Comparison of ENCODE assay signal across 3 cellular contexts in the genomic region with DNA sequence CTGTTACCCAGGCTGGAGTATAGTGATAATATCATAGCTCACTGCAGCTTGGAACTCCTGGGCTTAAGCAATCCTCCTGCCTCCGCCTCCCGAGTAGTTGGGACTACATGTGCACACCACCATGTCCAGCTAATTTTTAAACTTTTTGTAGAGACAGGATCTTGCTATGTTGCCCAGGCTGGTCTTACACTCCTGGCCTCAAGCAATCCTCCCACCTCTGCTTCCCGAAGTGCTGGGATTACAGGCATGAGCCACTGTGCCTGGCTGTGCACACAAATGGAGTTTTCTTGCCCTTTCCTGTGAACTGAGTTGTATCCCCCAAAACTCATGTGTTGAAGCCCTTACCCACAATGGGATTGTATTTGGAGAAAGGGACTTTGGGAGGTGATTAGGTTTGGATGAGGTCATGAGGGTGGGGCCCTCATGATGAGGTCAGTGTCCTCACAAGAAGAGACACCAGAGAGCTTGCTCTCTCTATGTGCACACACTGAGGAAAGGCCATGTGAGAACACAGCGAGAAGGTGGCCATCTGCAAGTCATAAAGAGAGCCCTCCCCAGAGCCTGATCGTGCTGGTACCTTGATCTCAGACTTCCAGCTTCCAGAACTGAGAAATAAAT.
A peak's percentile ranks its signal among the peaks of the same experiment; 100 is the strongest.
TF ChIP-seq lines count a peak whose summit lies in the region.

No MANE protein-coding gene starts in this region.

TF ChIP-seq in IMR-90, 13 proteins besides CTCF, POLR2A, EP300 and RAD21:
- TF ChIP-seq RFX5 (IDR thresholded peaks at IDR 0.05; ENCODE audit: low read depth, low read length) (no peak), MAZ (IDR thresholded peaks at IDR 0.05; ENCODE audit: borderline replicate concordance, low read depth, low read length) (no peak), BHLHE40 (IDR thresholded peaks at IDR 0.05; ENCODE audit: low read depth, low read length) (no peak), FOS (IDR thresholded peaks at IDR 0.05; ENCODE audit: low read depth, low read length) (no peak), SMC3 (IDR thresholded peaks at IDR 0.05; ENCODE audit: low read depth, low read length) (no peak), MAFK (IDR thresholded peaks at IDR 0.05; ENCODE audit: low read depth, low read length) (no peak), CEBPB (IDR thresholded peaks at IDR 0.05; ENCODE audit: low read depth, low read length) (no peak), CHD1 (IDR thresholded peaks at IDR 0.05; ENCODE audit: low read depth, low read length) (no peak), RCOR1 (IDR thresholded peaks at IDR 0.05; ENCODE audit: insufficient replicate concordance, low read length) (no peak), MXI1 (IDR thresholded peaks at IDR 0.05; ENCODE audit: borderline replicate concordance, low read depth, low read length) (no peak), NFE2L2 (IDR thresholded peaks at IDR 0.05; ENCODE audit: low read depth, low read length) (no peak)
- TF ChIP-seq, protein P1, sequence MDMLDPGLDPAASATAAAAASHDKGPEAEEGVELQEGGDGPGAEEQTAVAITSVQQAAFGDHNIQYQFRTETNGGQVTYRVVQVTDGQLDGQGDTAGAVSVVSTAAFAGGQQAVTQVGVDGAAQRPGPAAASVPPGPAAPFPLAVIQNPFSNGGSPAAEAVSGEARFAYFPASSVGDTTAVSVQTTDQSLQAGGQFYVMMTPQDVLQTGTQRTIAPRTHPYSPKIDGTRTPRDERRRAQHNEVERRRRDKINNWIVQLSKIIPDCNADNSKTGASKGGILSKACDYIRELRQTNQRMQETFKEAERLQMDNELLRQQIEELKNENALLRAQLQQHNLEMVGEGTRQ (IDR thresholded peaks at IDR 0.05; ENCODE audit: low read depth, low read length) = no peak
- TF ChIP-seq, protein P2, sequence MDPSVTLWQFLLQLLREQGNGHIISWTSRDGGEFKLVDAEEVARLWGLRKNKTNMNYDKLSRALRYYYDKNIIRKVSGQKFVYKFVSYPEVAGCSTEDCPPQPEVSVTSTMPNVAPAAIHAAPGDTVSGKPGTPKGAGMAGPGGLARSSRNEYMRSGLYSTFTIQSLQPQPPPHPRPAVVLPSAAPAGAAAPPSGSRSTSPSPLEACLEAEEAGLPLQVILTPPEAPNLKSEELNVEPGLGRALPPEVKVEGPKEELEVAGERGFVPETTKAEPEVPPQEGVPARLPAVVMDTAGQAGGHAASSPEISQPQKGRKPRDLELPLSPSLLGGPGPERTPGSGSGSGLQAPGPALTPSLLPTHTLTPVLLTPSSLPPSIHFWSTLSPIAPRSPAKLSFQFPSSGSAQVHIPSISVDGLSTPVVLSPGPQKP (IDR thresholded peaks at IDR 0.05; ENCODE audit: borderline replicate concordance, low read depth, low read length) = no peak

TF ChIP-seq in K562, 482 proteins besides CTCF, POLR2A, EP300 and RAD21 (continues in another document):
- TF ChIP-seq, protein P3, sequence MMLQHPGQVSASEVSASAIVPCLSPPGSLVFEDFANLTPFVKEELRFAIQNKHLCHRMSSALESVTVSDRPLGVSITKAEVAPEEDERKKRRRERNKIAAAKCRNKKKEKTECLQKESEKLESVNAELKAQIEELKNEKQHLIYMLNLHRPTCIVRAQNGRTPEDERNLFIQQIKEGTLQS (IDR thresholded peaks at IDR 0.05) = peak; percentile 78
- TF ChIP-seq, protein P3 (CRISPR knock-in tag; conservative IDR thresholded peaks at IDR 0.05) = no peak
- no peak for TF ChIP-seq ZNF764 (CRISPR knock-in tag; IDR thresholded peaks at IDR 0.05; ENCODE audit: low read depth)
- no peak; the same call in 1 of the 2 replicates for TF ChIP-seq JUND (IDR thresholded peaks at IDR 0.05; ENCODE audit: borderline replicate concordance, low read depth, low read length)
- TF ChIP-seq JUND (tag; IDR thresholded peaks at IDR 0.05; ENCODE audit: borderline replicate concordance, low read depth, low read length) = peak; percentile 45; the same call in 2 of the 3 replicates
- peak; percentile 78 for TF ChIP-seq ZNF121 (CRISPR knock-in tag; conservative IDR thresholded peaks at IDR 0.05)
- TF ChIP-seq, protein P4, sequence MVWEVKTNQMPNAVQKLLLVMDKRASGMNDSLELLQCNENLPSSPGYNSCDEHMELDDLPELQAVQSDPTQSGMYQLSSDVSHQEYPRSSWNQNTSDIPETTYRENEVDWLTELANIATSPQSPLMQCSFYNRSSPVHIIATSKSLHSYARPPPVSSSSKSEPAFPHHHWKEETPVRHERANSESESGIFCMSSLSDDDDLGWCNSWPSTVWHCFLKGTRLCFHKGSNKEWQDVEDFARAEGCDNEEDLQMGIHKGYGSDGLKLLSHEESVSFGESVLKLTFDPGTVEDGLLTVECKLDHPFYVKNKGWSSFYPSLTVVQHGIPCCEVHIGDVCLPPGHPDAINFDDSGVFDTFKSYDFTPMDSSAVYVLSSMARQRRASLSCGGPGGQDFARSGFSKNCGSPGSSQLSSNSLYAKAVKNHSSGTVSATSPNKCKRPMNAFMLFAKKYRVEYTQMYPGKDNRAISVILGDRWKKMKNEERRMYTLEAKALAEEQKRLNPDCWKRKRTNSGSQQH (CRISPR knock-in tag; IDR thresholded peaks at IDR 0.05) = no peak
- TF ChIP-seq, protein P5, sequence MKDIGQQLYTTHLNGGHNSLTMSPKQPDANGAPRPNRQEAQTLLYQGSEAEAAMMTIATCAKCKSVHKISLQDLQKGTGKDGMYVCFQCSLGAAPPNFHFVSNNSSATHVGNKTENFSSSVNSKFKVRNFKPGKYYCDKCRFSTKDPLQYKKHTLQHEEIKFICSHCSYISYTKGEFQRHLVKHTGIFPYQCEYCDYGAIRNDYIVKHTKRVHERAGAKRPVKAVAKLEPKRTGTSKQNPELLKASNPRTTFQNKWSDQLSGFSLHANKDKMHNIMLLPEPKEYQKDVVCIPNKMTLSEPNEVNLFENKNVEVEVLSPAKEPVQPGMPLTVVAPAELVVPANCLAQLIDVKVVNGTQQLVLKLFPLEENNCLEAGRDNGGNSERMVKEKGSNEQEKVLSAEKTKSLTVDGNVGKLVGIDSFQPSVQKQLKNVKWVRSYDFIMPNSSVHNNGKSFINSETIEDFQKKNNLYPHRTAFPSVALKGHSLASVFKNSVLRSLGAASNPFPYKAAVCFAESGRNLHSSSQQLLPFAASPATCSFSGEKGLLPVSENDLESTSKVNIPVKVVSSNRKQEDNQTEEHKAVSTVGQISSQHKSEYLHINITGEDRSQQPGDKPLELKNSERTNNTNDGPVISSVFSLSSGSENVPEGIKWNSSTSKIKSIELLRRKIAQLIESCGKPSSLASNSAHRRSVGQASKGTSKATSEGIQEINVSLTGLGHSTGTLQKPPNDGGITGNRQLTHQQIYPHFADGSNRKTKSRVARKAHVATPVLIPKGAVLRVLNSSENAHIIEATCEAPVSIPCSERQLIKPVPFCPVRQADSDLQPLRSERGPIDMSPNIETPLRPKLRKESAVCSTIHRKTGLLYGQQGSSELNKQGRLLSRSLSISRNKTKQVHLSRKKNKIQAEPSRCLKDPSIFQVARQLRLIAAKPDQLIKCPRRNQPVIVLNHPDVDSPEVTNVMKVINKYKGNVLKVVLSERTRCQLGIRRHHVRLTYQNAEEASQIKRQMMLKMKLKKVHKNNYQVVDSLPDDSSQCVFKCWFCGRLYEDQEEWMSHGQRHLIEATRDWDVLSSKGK (CRISPR knock-in tag; IDR thresholded peaks at IDR 0.05) = no peak
- no peak for TF ChIP-seq NCOR1 (IDR thresholded peaks at IDR 0.05)
- TF ChIP-seq ZZZ3 (IDR thresholded peaks at IDR 0.05) = no peak
- TF ChIP-seq LEF1 (IDR thresholded peaks at IDR 0.05) = no peak
- no peak for TF ChIP-seq PHB (CRISPR knock-in tag; IDR thresholded peaks at IDR 0.05)
- no peak for TF ChIP-seq NCOA6 (IDR thresholded peaks at IDR 0.05)
- no peak for TF ChIP-seq EZH2 (IDR thresholded peaks at IDR 0.05; ENCODE audit: borderline replicate concordance, low read depth, low read length)
- TF ChIP-seq, protein P6, sequence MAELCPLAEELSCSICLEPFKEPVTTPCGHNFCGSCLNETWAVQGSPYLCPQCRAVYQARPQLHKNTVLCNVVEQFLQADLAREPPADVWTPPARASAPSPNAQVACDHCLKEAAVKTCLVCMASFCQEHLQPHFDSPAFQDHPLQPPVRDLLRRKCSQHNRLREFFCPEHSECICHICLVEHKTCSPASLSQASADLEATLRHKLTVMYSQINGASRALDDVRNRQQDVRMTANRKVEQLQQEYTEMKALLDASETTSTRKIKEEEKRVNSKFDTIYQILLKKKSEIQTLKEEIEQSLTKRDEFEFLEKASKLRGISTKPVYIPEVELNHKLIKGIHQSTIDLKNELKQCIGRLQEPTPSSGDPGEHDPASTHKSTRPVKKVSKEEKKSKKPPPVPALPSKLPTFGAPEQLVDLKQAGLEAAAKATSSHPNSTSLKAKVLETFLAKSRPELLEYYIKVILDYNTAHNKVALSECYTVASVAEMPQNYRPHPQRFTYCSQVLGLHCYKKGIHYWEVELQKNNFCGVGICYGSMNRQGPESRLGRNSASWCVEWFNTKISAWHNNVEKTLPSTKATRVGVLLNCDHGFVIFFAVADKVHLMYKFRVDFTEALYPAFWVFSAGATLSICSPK (IDR thresholded peaks at IDR 0.05; ENCODE audit: borderline replicate concordance) = no peak
- no peak for TF ChIP-seq ZNF133 (CRISPR knock-in tag; IDR thresholded peaks at IDR 0.05)
- no peak for TF ChIP-seq NCOA2 (IDR thresholded peaks at IDR 0.05; ENCODE audit: partially characterized antibody in 2 of 2)
- no peak for TF ChIP-seq IRF2 (CRISPR knock-in tag; IDR thresholded peaks at IDR 0.05)

TF ChIP-seq in endothelial cell of umbilical vein, 7 proteins besides CTCF, POLR2A, EP300 and RAD21:
- TF ChIP-seq GATA2 (IDR thresholded peaks at IDR 0.05; ENCODE audit: insufficient read depth, insufficient read length, low read depth, low read length) = no peak
- TF ChIP-seq FOS (IDR thresholded peaks at IDR 0.05; ENCODE audit: borderline replicate concordance, insufficient read depth, low read length) = no peak
- no peak for TF ChIP-seq EZH2 (IDR thresholded peaks at IDR 0.05; ENCODE audit: borderline replicate concordance, low read depth, low read length, severe bottlenecking)
- no peak for TF ChIP-seq POLR2AphosphoS5 (IDR thresholded peaks at IDR 0.05; ENCODE audit: insufficient read depth, low read depth, low read length)
- TF ChIP-seq, protein P7, sequence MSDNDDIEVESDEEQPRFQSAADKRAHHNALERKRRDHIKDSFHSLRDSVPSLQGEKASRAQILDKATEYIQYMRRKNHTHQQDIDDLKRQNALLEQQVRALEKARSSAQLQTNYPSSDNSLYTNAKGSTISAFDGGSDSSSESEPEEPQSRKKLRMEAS (IDR thresholded peaks at IDR 0.05; ENCODE audit: insufficient read depth, insufficient read length) = no peak
- TF ChIP-seq JUN (IDR thresholded peaks at IDR 0.05; ENCODE audit: borderline replicate concordance, insufficient read depth, insufficient read length, low read depth) = no peak
- TF ChIP-seq MYC (IDR thresholded peaks at IDR 0.05; ENCODE audit: low read depth, low read length) = no peak
